In genomic region chr19:38977445-38978314, GRCh38 we compare ENCODE assay signal across 9 cellular contexts. TPM values are rescaled to one million over a fixed set of nuclear protein-coding genes. Genes with fewer than 3 reads are reported as not detected.
DNase-seq lines count a peak whose midpoint lies in the region; ATAC-seq and TF ChIP-seq lines count a peak whose summit lies in the region.
"Had no signal": no experiment of that assay in that cellular context is flagged by ENCODE, and none has a peak within 500 bp of the region (broad histone marks: within the 10 kb centered on the region; RNA-seq: fewer than 3 reads in every experiment).

No MANE protein-coding gene starts in this region.

- no peaks in the 10 kb centered on the region for H3K27me3 ChIP-seq in aorta (ENCODE audit: control insufficient read depth in 1 of 2, insufficient read depth in 2 of 2, low read length in 1 of 2)
- H3K27me3 ChIP-seq: SJSA1 had no signal

- H3K4me1 Mint-ChIP-seq in T-helper 1 cell treated with Interleukin-12 subunit alpha and Interleukin-12 subunit beta and Interleukin-4 antibody, amounts not matched to agents 30 μg/mL and 1 μg/mL, for 36 hours (ENCODE audit: low read depth) = peaks cover 11% of the 10 kb centered on the region
- H3K4me1 Mint-ChIP-seq in nephron progenitor cell = peaks cover 45% of the 10 kb centered on the region

- peak; percentile 65 for ATAC-seq in GM18505 (IDR thresholded peaks at IDR 0.05; ENCODE audit: unreplicated experiment)
- no peak for ATAC-seq in aorta (ENCODE audit: low FRiP score)

- DNase-seq in H4 (ENCODE audit: low spot score) (peak; percentile 50), nephron progenitor cell (no peak), COR-L47 (lab: John Stamatoyannopoulos, UW) (no peak), NCI-H748 (lab: John Stamatoyannopoulos, UW; ENCODE audit: unreplicated experiment) (no peak), NCI-H82 (lab: John Stamatoyannopoulos, UW) (no peak), aorta (no peak)

- no peak overlapping the region for H3K4me3 ChIP-seq in aorta (ENCODE audit: low read length in 2 of 2)
- H3K4me3 ChIP-seq: SJSA1 had no signal

- H3K4me3 Mint-ChIP-seq in T-helper 1 cell treated with Interleukin-12 subunit alpha and Interleukin-12 subunit beta and Interleukin-4 antibody, amounts not matched to agents 30 μg/mL and 1 μg/mL, for 36 hours = no peak overlapping the region
- peak overlapping the region; percentile 14 for H3K4me3 Mint-ChIP-seq in nephron progenitor cell

- no peak overlapping the region for H3K27ac ChIP-seq in aorta (ENCODE audit: low read depth in 1 of 2, low read length in 2 of 2)
- H3K27ac ChIP-seq: SJSA1 had no signal

- H3K9me3 Mint-ChIP-seq in T-helper 1 cell treated with Interleukin-12 subunit alpha and Interleukin-12 subunit beta and Interleukin-4 antibody, amounts not matched to agents 30 μg/mL and 1 μg/mL, for 36 hours = peaks cover 6% of the 10 kb centered on the region
- H3K9me3 Mint-ChIP-seq in nephron progenitor cell = peaks cover 21% of the 10 kb centered on the region

- H3K9me3 ChIP-seq in aorta (ENCODE audit: control insufficient read depth, low read length) = peaks cover 1% of the 10 kb centered on the region
- H3K9me3 ChIP-seq: SJSA1 had no signal

- peaks cover 6% of the 10 kb centered on the region for H3K36me3 Mint-ChIP-seq in T-helper 1 cell treated with Interleukin-12 subunit alpha and Interleukin-12 subunit beta and Interleukin-4 antibody, amounts not matched to agents 30 μg/mL and 1 μg/mL, for 36 hours (ENCODE audit: low read depth)
- peaks cover 5% of the 10 kb centered on the region for H3K36me3 Mint-ChIP-seq in nephron progenitor cell (ENCODE audit: low read depth)

- TF ChIP-seq CTCF in nephron progenitor cell (IDR thresholded peaks at IDR 0.05) = no peak

- peak overlapping the region; percentile 15 for H3K27ac Mint-ChIP-seq in T-helper 1 cell treated with Interleukin-12 subunit alpha and Interleukin-12 subunit beta and Interleukin-4 antibody, amounts not matched to agents 30 μg/mL and 1 μg/mL, for 36 hours
- peak overlapping the region; percentile 94 for H3K27ac Mint-ChIP-seq in nephron progenitor cell

- WGBS in aorta, 2 donors = 83 to 86% methylated on average over 15 of the region's 15 CpGs

- H3K4me1 ChIP-seq in aorta (ENCODE audit: control insufficient read depth in 1 of 2, insufficient read depth in 2 of 2, low read length in 2 of 2) = no peaks in the 10 kb centered on the region
- H3K4me1 ChIP-seq: SJSA1 had no signal

- H3K27me3 Mint-ChIP-seq in T-helper 1 cell treated with Interleukin-12 subunit alpha and Interleukin-12 subunit beta and Interleukin-4 antibody, amounts not matched to agents 30 μg/mL and 1 μg/mL, for 36 hours (ENCODE audit: low read depth) = peaks cover 23% of the 10 kb centered on the region
- H3K27me3 Mint-ChIP-seq in nephron progenitor cell (ENCODE audit: low read depth, poor library complexity) = no peaks in the 10 kb centered on the region

- intact Hi-C loops in aorta (cut with DNase I) = loop anchor here (5.0 kb wide), 1 partner anchor 55 kb away; the partner anchor contains the start of gene FBXO27 (in 2 of the 2)

- TF ChIP-seq POLR2A in GM18505 (IDR thresholded peaks at IDR 0.05; ENCODE audit: borderline replicate concordance, extremely low read depth, insufficient read depth, insufficient read length) = no peak

- no peaks in the 10 kb centered on the region for H3K36me3 ChIP-seq in aorta (ENCODE audit: control insufficient read depth in 1 of 2, insufficient read depth in 2 of 2, low read length in 1 of 2)
- H3K36me3 ChIP-seq: SJSA1 had no signal

RNA-seq across cellular contexts. Expression of gene FBXO17, which starts 2.1 kb away (rescaled TPM):
- total RNA-seq in H4 (2014; rRNA removed; shearing (Covaris generic)) = 35.6 and 46.6 TPM in 2 replicates
- total RNA-seq in aorta = 10 to 100 TPM; 23.6 to 33.0 TPM
- 10 to 100 TPM in 1 of 2 donors, 1 to 10 TPM in 1; 8.3 to 26.0 TPM for polyA plus RNA-seq in aorta

RNA-seq across cellular contexts. Expression of gene MRPS12, which starts 46.9 kb away (rescaled TPM):
- 117 and 120 TPM in 2 replicates for total RNA-seq in H4 (2014; rRNA removed; shearing (Covaris generic))
- 10 to 100 TPM; 14.3 to 15.8 TPM for total RNA-seq in aorta
- polyA plus RNA-seq in aorta = 10 to 100 TPM; 24.9 to 33.3 TPM

RNA-seq across cellular contexts. Expression of gene SARS2, which starts 47.1 kb away (rescaled TPM):
- total RNA-seq in H4 (2014; rRNA removed; shearing (Covaris generic)) = 31.7 and 41.8 TPM in 2 replicates
- total RNA-seq in aorta = 10 to 100 TPM in 1 of 2 donors, 1 to 10 TPM in 1; 5.9 to 13.8 TPM
- 10 to 100 TPM in 1 of 2 donors, 1 to 10 TPM in 1; 9.5 to 72.4 TPM for polyA plus RNA-seq in aorta

RNA-seq across cellular contexts. Expression of gene FBXO27, which starts 54.7 kb away (rescaled TPM):
- 2.2 and 4.5 TPM in 2 replicates for total RNA-seq in H4 (2014; rRNA removed; shearing (Covaris generic))
- 1 to 10 TPM; 5.0 to 8.6 TPM for total RNA-seq in aorta
- 1 to 10 TPM in 1 of 2 donors, under 1 TPM in 1; 0.25 to 2.8 TPM for polyA plus RNA-seq in aorta
